9 cellular contexts compared by ENCODE assay signal in genomic region chr2:24109431-24109830, GRCh38. TPM values are rescaled to one million over a fixed set of nuclear protein-coding genes. Genes with fewer than 3 reads are reported as not detected.
DNase-seq lines count a peak whose midpoint lies in the region; ATAC-seq and TF ChIP-seq lines count a peak whose summit lies in the region.
"Not testable (repeated sequence)": the region's sequence is repeated elsewhere in the genome, so short reads cannot be mapped to it uniquely, and the experiment has no call there.
"Had no signal": no experiment of that assay in that cellular context is flagged by ENCODE, and none has a peak within 500 bp of the region (broad histone marks: within the 10 kb centered on the region; RNA-seq: fewer than 3 reads in every experiment).

No MANE protein-coding gene starts in this region.

- H3K9me3 ChIP-seq in Karpas-422 (ENCODE audit: low read length); RWPE2 (ENCODE audit: severe bottlenecking): not testable (repeated sequence)

- H3K36me3 Mint-ChIP-seq in memory B cell = peaks cover 16% of the 10 kb centered on the region

- not testable (repeated sequence) for TF ChIP-seq CTCF in RWPE2 (IDR thresholded peaks at IDR 0.05; ENCODE audit: poor library complexity, severe bottlenecking)

- H3K79me2 ChIP-seq in Karpas-422 (ENCODE audit: low read length) = not testable (repeated sequence)

- H4K20me1 ChIP-seq in Karpas-422 (ENCODE audit: insufficient read depth, low read depth, low read length) = not testable (repeated sequence)

- H3K9me3 Mint-ChIP-seq in memory B cell = peaks cover 14% of the 10 kb centered on the region

- ATAC-seq in RWPE2 (ENCODE audit: low read depth); memory B cell (ENCODE audit: low read depth): not testable (repeated sequence)

- H3K27me3 Mint-ChIP-seq in memory B cell = not testable (repeated sequence)

- not testable (repeated sequence) for H3K4me3 Mint-ChIP-seq in memory B cell

- H3K27me3 ChIP-seq in Karpas-422 (ENCODE audit: low read length); RWPE2 (ENCODE audit: insufficient read depth, poor library complexity, severe bottlenecking): not testable (repeated sequence)

- not testable (repeated sequence) for H3K9me2 ChIP-seq in Karpas-422 (replicated peaks; ENCODE audit: insufficient read depth, low read length)

- H3K27ac ChIP-seq in Karpas-422 (ENCODE audit: low read length) = not testable (repeated sequence)
- H3K27ac ChIP-seq in RWPE2 (ENCODE audit: poor library complexity, severe bottlenecking) = peak overlapping the region; percentile 82
- peak overlapping the region; percentile 44 for H3K27ac ChIP-seq in epithelial cell of prostate

- not testable (repeated sequence) for H2AFZ ChIP-seq in Karpas-422 (ENCODE audit: low read length)

- DNase-seq in Karpas-422 = peak; percentile 2
- DNase-seq in RWPE2 (ENCODE audit: low spot score); epithelial cell of prostate (ENCODE audit: low read depth, low spot score); memory B cell (ENCODE audit: low spot score in 2 of 2): not testable (repeated sequence)

- H3K27ac Mint-ChIP-seq in memory B cell = peak overlapping the region; percentile 38

- H3K4me1 Mint-ChIP-seq in memory B cell = not testable (repeated sequence)

- H3K9ac ChIP-seq in Karpas-422 (ENCODE audit: low read length) = not testable (repeated sequence)

- H3K4me3 ChIP-seq in Karpas-422 (ENCODE audit: low read length); RWPE2 (ENCODE audit: severe bottlenecking): not testable (repeated sequence)

- not testable (repeated sequence) for H3K4me2 ChIP-seq in Karpas-422 (ENCODE audit: low read depth, low read length, poor library complexity, severe bottlenecking)

- H3K4me1 ChIP-seq in Karpas-422 (ENCODE audit: low read length) = not testable (repeated sequence)
- H3K4me1 ChIP-seq in RWPE2 (ENCODE audit: insufficient read depth, poor library complexity, severe bottlenecking) = peaks cover 18% of the 10 kb centered on the region

- not testable (repeated sequence) for H3K36me3 ChIP-seq in Karpas-422 (ENCODE audit: insufficient read depth, low read length); RWPE2 (ENCODE audit: low read depth)

RNA-seq across cellular contexts. Expression of gene PFN4, which starts 13.7 kb away (rescaled TPM):
- total RNA-seq in Karpas-422 (2014; rRNA removed; shearing (Covaris generic); ENCODE audit: low replicate concordance) = 2.1 TPM in 1 of 2 replicates, not detected in the other
- total RNA-seq: A673; CD4-positive, alpha-beta memory T cell; CD4-positive, alpha-beta T cell; CD4-positive, CD25-positive, alpha-beta regulatory T cell; CD8-positive, alpha-beta T cell had no signal

RNA-seq across cellular contexts. Expression of gene FAM228B, which starts 13.8 kb away (rescaled TPM):
- 6.4 and 16.8 TPM in 2 replicates for total RNA-seq in Karpas-422 (2014; rRNA removed; shearing (Covaris generic); ENCODE audit: low replicate concordance)

RNA-seq across cellular contexts. Expression of gene TP53I3, which starts 24.8 kb away (rescaled TPM):
- 3.4 and 13.5 TPM in 2 replicates for total RNA-seq in Karpas-422 (2014; rRNA removed; shearing (Covaris generic); ENCODE audit: low replicate concordance)

RNA-seq across cellular contexts. Expression of gene SF3B6, which starts 33.3 kb away (rescaled TPM):
- total RNA-seq in Karpas-422 (2014; rRNA removed; shearing (Covaris generic); ENCODE audit: low replicate concordance) = 181 and 285 TPM in 2 replicates

RNA-seq across cellular contexts. Expression of gene FKBP1B, which starts 59.9 kb away (rescaled TPM):
- 0.71 and 3.6 TPM in 2 replicates for total RNA-seq in Karpas-422 (2014; rRNA removed; shearing (Covaris generic); ENCODE audit: low replicate concordance)
